In the genomic region with DNA sequence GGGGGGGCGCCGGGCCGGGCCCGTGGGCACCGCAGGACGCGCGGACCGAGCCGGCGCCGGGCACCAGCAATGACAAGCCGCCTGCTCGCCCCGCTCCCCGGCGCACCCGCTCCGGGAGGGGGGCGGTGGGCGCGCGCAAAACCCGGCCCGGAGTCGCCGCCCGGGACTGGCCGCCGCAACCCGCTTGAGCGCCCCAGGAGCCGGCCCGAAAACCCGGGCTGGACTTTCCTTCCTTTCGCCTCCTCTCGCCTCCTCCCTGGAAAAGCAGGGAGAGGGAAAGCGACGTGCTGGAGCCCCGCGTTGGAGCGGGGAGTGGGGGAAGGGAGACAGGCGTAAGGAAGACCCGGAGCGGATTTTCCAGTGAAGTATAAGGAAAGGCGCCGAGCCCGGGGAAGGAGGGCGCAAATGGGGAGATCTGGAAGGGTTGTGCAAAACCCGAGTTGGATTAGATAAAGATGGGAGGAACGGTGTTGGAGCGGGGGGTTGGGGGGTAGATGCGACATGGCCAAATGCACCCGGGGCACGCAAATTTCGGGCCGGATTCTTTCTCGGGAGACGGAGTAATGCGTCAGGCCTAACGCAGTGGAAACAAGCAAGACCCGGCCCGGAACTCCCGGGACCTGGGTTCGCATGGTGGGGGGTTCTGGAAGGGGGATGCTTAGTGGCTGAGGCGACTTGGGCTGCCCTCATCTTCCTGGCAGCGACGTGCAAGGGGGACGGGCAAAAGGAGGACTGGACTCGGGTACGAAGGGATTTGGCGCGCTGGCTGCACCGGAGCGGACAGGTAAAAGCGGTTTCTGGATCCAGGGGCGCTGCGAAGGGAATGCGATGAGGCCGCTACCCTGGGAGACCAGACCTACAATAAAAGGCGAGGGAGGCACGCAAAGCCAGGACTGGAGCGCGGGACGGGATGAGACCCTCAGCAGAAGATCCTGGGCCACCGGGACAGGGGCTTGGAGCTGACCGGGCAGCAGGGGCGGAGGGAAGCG, we compare ENCODE assay signal across 8 cellular contexts. TPM values are rescaled to one million over a fixed set of nuclear protein-coding genes. Genes with fewer than 3 reads are reported as not detected.
DNase-seq lines count a peak whose midpoint lies in the region; ATAC-seq and TF ChIP-seq lines count a peak whose summit lies in the region.
"Not testable (repeated sequence)": the region's sequence is repeated elsewhere in the genome, so short reads cannot be mapped to it uniquely, and the experiment has no call there.

No MANE protein-coding gene starts in this region.

- in situ Hi-C loops in G401 (cut with HindIII; ENCODE audit: low sequenced_read_pairs); Panc1 (cut with HindIII; ENCODE audit: low pct_unique_long_range_greater_than_20kb, low sequenced_read_pairs): not testable (repeated sequence)

- not testable (repeated sequence) for H3K9me3 ChIP-seq in Panc1 (ENCODE audit: control insufficient read depth, insufficient read depth, low read depth, low read length); upper lobe of left lung

- POLR2A ChIA-PET in Panc1 (lab: Charles Lee): not testable (repeated sequence)

- not testable (repeated sequence) for TF ChIP-seq CTCF in Panc1 (IDR thresholded peaks at IDR 0.05)
- TF ChIP-seq CTCF in upper lobe of left lung (IDR thresholded peaks at IDR 0.05): peak in 1 of 6 experiments; percentile 5

- ATAC-seq in Panc1 (peak; percentile 84), sciatic nerve (peak; percentile 94), upper lobe of left lung (ENCODE audit: low FRiP score in 2 of 2) (peak; percentile 90 to 93)

- peak overlapping the region; percentile 81 for H3K27ac ChIP-seq in Panc1 (ENCODE audit: low read length)
- H3K27ac ChIP-seq in upper lobe of left lung: peak overlapping the region; percentile 71 to 82 (median 77)

- not testable (repeated sequence) for H3K4me1 ChIP-seq in Panc1 (ENCODE audit: control insufficient read depth, insufficient read depth, low read length)
- peaks cover 12 to 54% (median 22%) of the 10 kb centered on the region in 4 donors for H3K4me1 ChIP-seq in upper lobe of left lung

- TF ChIP-seq POLR2A in upper lobe of left lung (IDR thresholded peaks at IDR 0.05): peak in 3 of 4 donors; percentile 29 to 39 (median 38)

- H3K27me3 ChIP-seq in Panc1 (ENCODE audit: control insufficient read depth, insufficient read depth, low read length): not testable (repeated sequence)
- H3K27me3 ChIP-seq in upper lobe of left lung: peaks cover 0 to 16% (median 6%) of the 10 kb centered on the region in 4 donors

- CTCF ChIA-PET in Panc1 (lab: Charles Lee): not testable (repeated sequence)

- peak overlapping the region; percentile 46 to 60 for H3K4me3 ChIP-seq in Panc1 (ENCODE audit: low read depth in 2 of 2, low read length in 2 of 2)
- peak overlapping the region; percentile 57 to 80 (median 67) for H3K4me3 ChIP-seq in upper lobe of left lung

- intact Hi-C loops in Panc1 (cut with micrococcal nuclease; ENCODE audit: unreplicated experiment); sciatic nerve (cut with DNase I): not testable (repeated sequence)

- WGBS in upper lobe of left lung, 2 donors: 0 to 1% methylated on average over 34 to 59 of the region's 89 CpGs

- DNase-seq in G401 (ENCODE audit: low spot score): peak; percentile 98
- peak; percentile 91 for DNase-seq in M059J (ENCODE audit: low read depth)
- DNase-seq in Panc1 (ENCODE audit: low read depth, low spot score): peak; percentile 43
- peak; percentile 65 for DNase-seq in activated CD8-positive, alpha-beta memory T cell treated with anti-CD3 and anti-CD28 coated beads, Interleukin-2, amount 50 U/mL, for 24 hours (ENCODE audit: extremely low read depth)
- peak; percentile 91 to 95 for DNase-seq in dermis microvascular lymphatic vessel endothelial cell (ENCODE audit: low read depth in 2 of 2)
- peak; percentile 96 for DNase-seq in islet precursor cell
- DNase-seq in sciatic nerve (ENCODE audit: low spot score): peak; percentile 91
- peak; percentile 83 to 96 for DNase-seq in upper lobe of left lung

- not testable (repeated sequence) for TF ChIP-seq EP300 in upper lobe of left lung (IDR thresholded peaks at IDR 0.05)

- H3K36me3 ChIP-seq in Panc1 (ENCODE audit: control insufficient read depth, insufficient read depth, low read length); upper lobe of left lung: not testable (repeated sequence)

- not testable (repeated sequence) for BruUV-seq in Panc1 (replicated peaks; lab: Mats Ljungman, UMichigan)

RNA-seq across cellular contexts. Expression of a gene that starts 1.1 kb away (rescaled TPM):
- total RNA-seq in G401 (2014; rRNA removed; shearing (Covaris generic)): 18.5 and 20.5 TPM in 2 replicates
- 2.4 and 4.8 TPM in 2 replicates for total RNA-seq in M059J (2014; rRNA removed; shearing (Covaris generic))
- 37.7 TPM for total RNA-seq in Panc1 (2021; ENCODE audit: unreplicated experiment)
- 36.2 TPM for polyA plus RNA-seq in Panc1 (2012; ENCODE audit: insufficient read length)
- 3.2 and 9.5 TPM in 2 replicates for total RNA-seq in dermis microvascular lymphatic vessel endothelial cell
- total RNA-seq in sciatic nerve: 11.8 TPM
- 10 to 100 TPM; 23.5 to 33.2 (median 27.4) TPM for total RNA-seq in upper lobe of left lung

Comparison
In these comparisons a context has a peak if more than half of its experiments do, and no peak if none do; other contexts are left out.
1. Peak in every context shown above with its lines: DNase-seq, ATAC-seq, H3K4me3 ChIP-seq and H3K27ac ChIP-seq.
2. DNase-seq: peak in every context shown above with its lines; median percentile 98 in G401; 96 in islet precursor cell; 93 in dermis microvascular lymphatic vessel endothelial cell; 91 in M059J; 91 in sciatic nerve; 90 in upper lobe of left lung; 65 in activated CD8-positive, alpha-beta memory T cell treated with anti-CD3 and anti-CD28 coated beads, Interleukin-2, amount 50 U/mL, for 24 hours; 43 in Panc1.